Comparison of ENCODE assay signal across 1 cellular context in the genomic region with DNA sequence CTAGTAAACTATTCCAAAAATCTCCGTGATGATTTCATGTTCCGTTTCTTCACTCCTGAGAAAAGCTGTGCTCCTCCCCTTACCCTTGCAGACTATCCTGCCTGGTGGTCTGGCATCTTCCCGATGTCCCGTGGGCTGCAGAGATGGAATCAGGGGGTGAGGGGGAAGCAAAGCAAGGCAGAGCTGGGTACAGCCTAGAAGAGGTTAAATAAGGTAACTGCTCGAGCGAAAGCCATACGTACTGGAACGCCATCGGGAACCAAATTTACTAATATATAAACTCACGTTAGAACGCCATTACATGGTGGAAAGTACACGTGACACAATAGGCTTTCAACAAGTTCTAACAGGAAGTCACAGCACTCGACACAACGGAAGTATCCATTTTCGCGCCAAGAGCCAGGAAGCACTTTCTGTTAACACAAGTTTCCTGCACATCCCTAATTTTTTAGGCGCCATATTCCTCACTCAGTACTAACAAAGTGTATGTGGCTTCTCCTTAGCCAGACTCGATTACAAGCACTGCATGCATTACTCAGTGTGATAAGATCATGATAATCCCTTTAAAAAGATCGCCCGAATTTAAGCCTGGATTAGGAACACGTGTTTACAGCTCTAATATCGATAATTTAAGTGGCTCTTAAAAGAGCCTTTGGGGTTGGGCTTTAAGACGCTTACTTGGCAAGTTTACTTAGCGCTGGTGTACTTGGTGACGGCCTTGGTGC.
TF ChIP-seq lines count a peak whose summit lies in the region.

No MANE protein-coding gene starts in this region.

TF ChIP-seq in K562, 482 proteins besides CTCF, POLR2A, EP300 and RAD21 (continued from another document and continues in another):
- TF ChIP-seq, protein P1, sequence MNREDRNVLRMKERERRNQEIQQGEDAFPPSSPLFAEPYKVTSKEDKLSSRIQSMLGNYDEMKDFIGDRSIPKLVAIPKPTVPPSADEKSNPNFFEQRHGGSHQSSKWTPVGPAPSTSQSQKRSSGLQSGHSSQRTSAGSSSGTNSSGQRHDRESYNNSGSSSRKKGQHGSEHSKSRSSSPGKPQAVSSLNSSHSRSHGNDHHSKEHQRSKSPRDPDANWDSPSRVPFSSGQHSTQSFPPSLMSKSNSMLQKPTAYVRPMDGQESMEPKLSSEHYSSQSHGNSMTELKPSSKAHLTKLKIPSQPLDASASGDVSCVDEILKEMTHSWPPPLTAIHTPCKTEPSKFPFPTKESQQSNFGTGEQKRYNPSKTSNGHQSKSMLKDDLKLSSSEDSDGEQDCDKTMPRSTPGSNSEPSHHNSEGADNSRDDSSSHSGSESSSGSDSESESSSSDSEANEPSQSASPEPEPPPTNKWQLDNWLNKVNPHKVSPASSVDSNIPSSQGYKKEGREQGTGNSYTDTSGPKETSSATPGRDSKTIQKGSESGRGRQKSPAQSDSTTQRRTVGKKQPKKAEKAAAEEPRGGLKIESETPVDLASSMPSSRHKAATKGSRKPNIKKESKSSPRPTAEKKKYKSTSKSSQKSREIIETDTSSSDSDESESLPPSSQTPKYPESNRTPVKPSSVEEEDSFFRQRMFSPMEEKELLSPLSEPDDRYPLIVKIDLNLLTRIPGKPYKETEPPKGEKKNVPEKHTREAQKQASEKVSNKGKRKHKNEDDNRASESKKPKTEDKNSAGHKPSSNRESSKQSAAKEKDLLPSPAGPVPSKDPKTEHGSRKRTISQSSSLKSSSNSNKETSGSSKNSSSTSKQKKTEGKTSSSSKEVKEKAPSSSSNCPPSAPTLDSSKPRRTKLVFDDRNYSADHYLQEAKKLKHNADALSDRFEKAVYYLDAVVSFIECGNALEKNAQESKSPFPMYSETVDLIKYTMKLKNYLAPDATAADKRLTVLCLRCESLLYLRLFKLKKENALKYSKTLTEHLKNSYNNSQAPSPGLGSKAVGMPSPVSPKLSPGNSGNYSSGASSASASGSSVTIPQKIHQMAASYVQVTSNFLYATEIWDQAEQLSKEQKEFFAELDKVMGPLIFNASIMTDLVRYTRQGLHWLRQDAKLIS (CRISPR knock-in tag; IDR thresholded peaks at IDR 0.05) = peak; percentile 95
- TF ChIP-seq ETV6 (IDR thresholded peaks at IDR 0.05; ENCODE audit: borderline replicate concordance in 1 of 2, low read depth in 2 of 2, low read length in 1 of 2) = peak; percentile 54 to 71; a peak in 2 of 4 replicates
- TF ChIP-seq ETV6 (CRISPR knock-in tag; IDR thresholded peaks at IDR 0.05; ENCODE audit: borderline replicate concordance) = peak; percentile 83
- TF ChIP-seq, protein P2, sequence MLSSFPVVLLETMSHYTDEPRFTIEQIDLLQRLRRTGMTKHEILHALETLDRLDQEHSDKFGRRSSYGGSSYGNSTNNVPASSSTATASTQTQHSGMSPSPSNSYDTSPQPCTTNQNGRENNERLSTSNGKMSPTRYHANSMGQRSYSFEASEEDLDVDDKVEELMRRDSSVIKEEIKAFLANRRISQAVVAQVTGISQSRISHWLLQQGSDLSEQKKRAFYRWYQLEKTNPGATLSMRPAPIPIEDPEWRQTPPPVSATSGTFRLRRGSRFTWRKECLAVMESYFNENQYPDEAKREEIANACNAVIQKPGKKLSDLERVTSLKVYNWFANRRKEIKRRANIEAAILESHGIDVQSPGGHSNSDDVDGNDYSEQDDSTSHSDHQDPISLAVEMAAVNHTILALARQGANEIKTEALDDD (IDR thresholded peaks at IDR 0.05) = no peak
- TF ChIP-seq, protein P3, sequence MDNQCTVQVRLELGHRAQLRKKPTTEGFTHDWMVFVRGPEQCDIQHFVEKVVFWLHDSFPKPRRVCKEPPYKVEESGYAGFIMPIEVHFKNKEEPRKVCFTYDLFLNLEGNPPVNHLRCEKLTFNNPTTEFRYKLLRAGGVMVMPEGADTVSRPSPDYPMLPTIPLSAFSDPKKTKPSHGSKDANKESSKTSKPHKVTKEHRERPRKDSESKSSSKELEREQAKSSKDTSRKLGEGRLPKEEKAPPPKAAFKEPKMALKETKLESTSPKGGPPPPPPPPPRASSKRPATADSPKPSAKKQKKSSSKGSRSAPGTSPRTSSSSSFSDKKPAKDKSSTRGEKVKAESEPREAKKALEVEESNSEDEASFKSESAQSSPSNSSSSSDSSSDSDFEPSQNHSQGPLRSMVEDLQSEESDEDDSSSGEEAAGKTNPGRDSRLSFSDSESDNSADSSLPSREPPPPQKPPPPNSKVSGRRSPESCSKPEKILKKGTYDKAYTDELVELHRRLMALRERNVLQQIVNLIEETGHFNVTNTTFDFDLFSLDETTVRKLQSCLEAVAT (IDR thresholded peaks at IDR 0.05) = peak; percentile 74 to 94
- TF ChIP-seq NFXL1 (CRISPR knock-in tag; IDR thresholded peaks at IDR 0.05) = 0 out of 2 replicates have a peak, but pooled peaks have one; percentile 11
- TF ChIP-seq, protein P4, sequence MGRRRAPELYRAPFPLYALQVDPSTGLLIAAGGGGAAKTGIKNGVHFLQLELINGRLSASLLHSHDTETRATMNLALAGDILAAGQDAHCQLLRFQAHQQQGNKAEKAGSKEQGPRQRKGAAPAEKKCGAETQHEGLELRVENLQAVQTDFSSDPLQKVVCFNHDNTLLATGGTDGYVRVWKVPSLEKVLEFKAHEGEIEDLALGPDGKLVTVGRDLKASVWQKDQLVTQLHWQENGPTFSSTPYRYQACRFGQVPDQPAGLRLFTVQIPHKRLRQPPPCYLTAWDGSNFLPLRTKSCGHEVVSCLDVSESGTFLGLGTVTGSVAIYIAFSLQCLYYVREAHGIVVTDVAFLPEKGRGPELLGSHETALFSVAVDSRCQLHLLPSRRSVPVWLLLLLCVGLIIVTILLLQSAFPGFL (CRISPR knock-in tag; IDR thresholded peaks at IDR 0.05) = no peak
- 0 out of 4 replicates have a peak, but pooled peaks of 1 of the 2 experiments have one; percentile 47 for TF ChIP-seq ARNT (IDR thresholded peaks at IDR 0.05)
- no peak for TF ChIP-seq SIRT6 (IDR thresholded peaks at IDR 0.05; ENCODE audit: low read depth, low read length)
- TF ChIP-seq CTBP1 (IDR thresholded peaks at IDR 0.05; ENCODE audit: borderline replicate concordance) = 0 out of 2 replicates have a peak, but pooled peaks have one; percentile 55
- TF ChIP-seq ZNF830 (CRISPR knock-in tag; IDR thresholded peaks at IDR 0.05) = peak; percentile 75; the same call in 1 of the 2 replicates
- TF ChIP-seq, protein P5, sequence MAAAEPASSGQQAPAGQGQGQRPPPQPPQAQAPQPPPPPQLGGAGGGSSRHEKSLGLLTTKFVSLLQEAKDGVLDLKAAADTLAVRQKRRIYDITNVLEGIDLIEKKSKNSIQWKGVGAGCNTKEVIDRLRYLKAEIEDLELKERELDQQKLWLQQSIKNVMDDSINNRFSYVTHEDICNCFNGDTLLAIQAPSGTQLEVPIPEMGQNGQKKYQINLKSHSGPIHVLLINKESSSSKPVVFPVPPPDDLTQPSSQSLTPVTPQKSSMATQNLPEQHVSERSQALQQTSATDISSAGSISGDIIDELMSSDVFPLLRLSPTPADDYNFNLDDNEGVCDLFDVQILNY (CRISPR knock-in tag; IDR thresholded peaks at IDR 0.05) = peak; percentile 65
- peak; percentile 58 for TF ChIP-seq TEAD4 (IDR thresholded peaks at IDR 0.05; ENCODE audit: low read length)
- no peak for TF ChIP-seq TEAD4 (CRISPR knock-in tag; IDR thresholded peaks at IDR 0.05; ENCODE audit: borderline replicate concordance)
- TF ChIP-seq KDM5B (IDR thresholded peaks at IDR 0.05; ENCODE audit: insufficient replicate concordance, low read depth, low read length) = peak; percentile 82
- no peak for TF ChIP-seq TAF15 (IDR thresholded peaks at IDR 0.05; ENCODE audit: low read depth, low read length)
- TF ChIP-seq, protein P6, sequence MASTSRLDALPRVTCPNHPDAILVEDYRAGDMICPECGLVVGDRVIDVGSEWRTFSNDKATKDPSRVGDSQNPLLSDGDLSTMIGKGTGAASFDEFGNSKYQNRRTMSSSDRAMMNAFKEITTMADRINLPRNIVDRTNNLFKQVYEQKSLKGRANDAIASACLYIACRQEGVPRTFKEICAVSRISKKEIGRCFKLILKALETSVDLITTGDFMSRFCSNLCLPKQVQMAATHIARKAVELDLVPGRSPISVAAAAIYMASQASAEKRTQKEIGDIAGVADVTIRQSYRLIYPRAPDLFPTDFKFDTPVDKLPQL (IDR thresholded peaks at IDR 0.05; ENCODE audit: extremely low read depth, insufficient read length) = no peak
- peak; percentile 59 for TF ChIP-seq HDAC3 (IDR thresholded peaks at IDR 0.05; ENCODE audit: borderline replicate concordance, partially characterized antibody)
- 0 out of 2 replicates have a peak, but pooled peaks have one; percentile 55 for TF ChIP-seq ZKSCAN1 (IDR thresholded peaks at IDR 0.05; ENCODE audit: low read depth, low read length)
- TF ChIP-seq KLF6 (CRISPR knock-in tag; IDR thresholded peaks at IDR 0.05; ENCODE audit: borderline replicate concordance) = no peak
- peak; percentile 85 for TF ChIP-seq U2AF1 (optimal IDR thresholded peaks at IDR 0.05; ENCODE audit: low read depth, low read length)
- TF ChIP-seq, protein P7, sequence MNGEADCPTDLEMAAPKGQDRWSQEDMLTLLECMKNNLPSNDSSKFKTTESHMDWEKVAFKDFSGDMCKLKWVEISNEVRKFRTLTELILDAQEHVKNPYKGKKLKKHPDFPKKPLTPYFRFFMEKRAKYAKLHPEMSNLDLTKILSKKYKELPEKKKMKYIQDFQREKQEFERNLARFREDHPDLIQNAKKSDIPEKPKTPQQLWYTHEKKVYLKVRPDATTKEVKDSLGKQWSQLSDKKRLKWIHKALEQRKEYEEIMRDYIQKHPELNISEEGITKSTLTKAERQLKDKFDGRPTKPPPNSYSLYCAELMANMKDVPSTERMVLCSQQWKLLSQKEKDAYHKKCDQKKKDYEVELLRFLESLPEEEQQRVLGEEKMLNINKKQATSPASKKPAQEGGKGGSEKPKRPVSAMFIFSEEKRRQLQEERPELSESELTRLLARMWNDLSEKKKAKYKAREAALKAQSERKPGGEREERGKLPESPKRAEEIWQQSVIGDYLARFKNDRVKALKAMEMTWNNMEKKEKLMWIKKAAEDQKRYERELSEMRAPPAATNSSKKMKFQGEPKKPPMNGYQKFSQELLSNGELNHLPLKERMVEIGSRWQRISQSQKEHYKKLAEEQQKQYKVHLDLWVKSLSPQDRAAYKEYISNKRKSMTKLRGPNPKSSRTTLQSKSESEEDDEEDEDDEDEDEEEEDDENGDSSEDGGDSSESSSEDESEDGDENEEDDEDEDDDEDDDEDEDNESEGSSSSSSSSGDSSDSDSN (IDR thresholded peaks at IDR 0.05; ENCODE audit: borderline replicate concordance in 1 of 2, low read depth in 2 of 2, low read length in 2 of 2) = no peak
- TF ChIP-seq TFAM (CRISPR knock-in tag; conservative IDR thresholded peaks at IDR 0.05) = no peak
- TF ChIP-seq, protein P8, sequence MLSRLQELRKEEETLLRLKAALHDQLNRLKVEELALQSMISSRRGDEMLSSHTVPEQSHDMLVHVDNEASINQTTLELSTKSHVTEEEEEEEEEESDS (CRISPR knock-in tag; IDR thresholded peaks at IDR 0.05) = no peak
- peak; percentile 98 for TF ChIP-seq CHCHD3 (CRISPR knock-in tag; IDR thresholded peaks at IDR 0.05)
- TF ChIP-seq ZNF143 (CRISPR knock-in tag; IDR thresholded peaks at IDR 0.05) = no peak; the same call in 1 of the 2 replicates
- peak; percentile 27; the same call in 1 of the 2 replicates for TF ChIP-seq NR1H2 (CRISPR knock-in tag; IDR thresholded peaks at IDR 0.05)
- no peak for TF ChIP-seq ZNF133 (CRISPR knock-in tag; IDR thresholded peaks at IDR 0.05)
- peak; percentile 55; the same call in 1 of the 2 replicates for TF ChIP-seq HDAC2 (IDR thresholded peaks at IDR 0.05)
- peak; percentile 44 for TF ChIP-seq ZNF3 (CRISPR knock-in tag; IDR thresholded peaks at IDR 0.05)
- TF ChIP-seq, protein P9, sequence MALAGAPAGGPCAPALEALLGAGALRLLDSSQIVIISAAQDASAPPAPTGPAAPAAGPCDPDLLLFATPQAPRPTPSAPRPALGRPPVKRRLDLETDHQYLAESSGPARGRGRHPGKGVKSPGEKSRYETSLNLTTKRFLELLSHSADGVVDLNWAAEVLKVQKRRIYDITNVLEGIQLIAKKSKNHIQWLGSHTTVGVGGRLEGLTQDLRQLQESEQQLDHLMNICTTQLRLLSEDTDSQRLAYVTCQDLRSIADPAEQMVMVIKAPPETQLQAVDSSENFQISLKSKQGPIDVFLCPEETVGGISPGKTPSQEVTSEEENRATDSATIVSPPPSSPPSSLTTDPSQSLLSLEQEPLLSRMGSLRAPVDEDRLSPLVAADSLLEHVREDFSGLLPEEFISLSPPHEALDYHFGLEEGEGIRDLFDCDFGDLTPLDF (CRISPR knock-in tag; IDR thresholded peaks at IDR 0.05) = peak; percentile 91
- TF ChIP-seq, protein P10, sequence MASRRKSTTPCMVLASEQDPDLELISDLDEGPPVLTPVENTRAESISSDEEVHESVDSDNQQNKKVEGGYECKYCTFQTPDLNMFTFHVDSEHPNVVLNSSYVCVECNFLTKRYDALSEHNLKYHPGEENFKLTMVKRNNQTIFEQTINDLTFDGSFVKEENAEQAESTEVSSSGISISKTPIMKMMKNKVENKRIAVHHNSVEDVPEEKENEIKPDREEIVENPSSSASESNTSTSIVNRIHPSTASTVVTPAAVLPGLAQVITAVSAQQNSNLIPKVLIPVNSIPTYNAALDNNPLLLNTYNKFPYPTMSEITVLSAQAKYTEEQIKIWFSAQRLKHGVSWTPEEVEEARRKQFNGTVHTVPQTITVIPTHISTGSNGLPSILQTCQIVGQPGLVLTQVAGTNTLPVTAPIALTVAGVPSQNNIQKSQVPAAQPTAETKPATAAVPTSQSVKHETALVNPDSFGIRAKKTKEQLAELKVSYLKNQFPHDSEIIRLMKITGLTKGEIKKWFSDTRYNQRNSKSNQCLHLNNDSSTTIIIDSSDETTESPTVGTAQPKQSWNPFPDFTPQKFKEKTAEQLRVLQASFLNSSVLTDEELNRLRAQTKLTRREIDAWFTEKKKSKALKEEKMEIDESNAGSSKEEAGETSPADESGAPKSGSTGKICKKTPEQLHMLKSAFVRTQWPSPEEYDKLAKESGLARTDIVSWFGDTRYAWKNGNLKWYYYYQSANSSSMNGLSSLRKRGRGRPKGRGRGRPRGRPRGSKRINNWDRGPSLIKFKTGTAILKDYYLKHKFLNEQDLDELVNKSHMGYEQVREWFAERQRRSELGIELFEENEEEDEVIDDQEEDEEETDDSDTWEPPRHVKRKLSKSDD (conservative IDR thresholded peaks at IDR 0.05; ENCODE audit: low read length) = 0 out of 2 replicates have a peak, but pooled peaks have one; percentile 36
- peak; percentile 60; the same call in 1 of the 2 replicates for TF ChIP-seq ZSCAN32 (CRISPR knock-in tag; IDR thresholded peaks at IDR 0.05)
- peak; percentile 86 for TF ChIP-seq ETV5 (CRISPR knock-in tag; IDR thresholded peaks at IDR 0.05; ENCODE audit: low read depth)
- TF ChIP-seq, protein P11, sequence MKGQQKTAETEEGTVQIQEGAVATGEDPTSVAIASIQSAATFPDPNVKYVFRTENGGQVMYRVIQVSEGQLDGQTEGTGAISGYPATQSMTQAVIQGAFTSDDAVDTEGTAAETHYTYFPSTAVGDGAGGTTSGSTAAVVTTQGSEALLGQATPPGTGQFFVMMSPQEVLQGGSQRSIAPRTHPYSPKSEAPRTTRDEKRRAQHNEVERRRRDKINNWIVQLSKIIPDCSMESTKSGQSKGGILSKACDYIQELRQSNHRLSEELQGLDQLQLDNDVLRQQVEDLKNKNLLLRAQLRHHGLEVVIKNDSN (CRISPR knock-in tag; IDR thresholded peaks at IDR 0.05) = peak; percentile 88
- TF ChIP-seq KDM2B (CRISPR knock-in tag; IDR thresholded peaks at IDR 0.05) = no peak
- peak; percentile 92 for TF ChIP-seq NFRKB (IDR thresholded peaks at IDR 0.05; ENCODE audit: low read depth)
- peak in 1 of 2 experiments; percentile 33; a peak in 2 of 4 replicates for TF ChIP-seq TBL1XR1 (IDR thresholded peaks at IDR 0.05; ENCODE audit: low read length in 2 of 2)
- TF ChIP-seq DNMT1 (IDR thresholded peaks at IDR 0.05) = no peak; the same call in 1 of the 2 replicates
